Comparison of ENCODE assay signal across 22 cellular contexts in genomic region chr11:112457532-112457931, GRCh38.
A peak's percentile ranks its signal among the peaks of the same experiment; 100 is the strongest.
DNase-seq lines count a peak whose midpoint lies in the region; ATAC-seq, FAIRE-seq and TF ChIP-seq lines count a peak whose summit lies in the region.
"Had no signal": no experiment of that assay in that cellular context is flagged by ENCODE, and none has a peak within 500 bp of the region (broad histone marks: within the 10 kb centered on the region; RNA-seq: fewer than 3 reads in every experiment).

No MANE protein-coding gene starts in this region.

- no peak for DNase-seq in frontal cortex (ENCODE audit: low spot score in 2 of 2)
- no peak for DNase-seq in small intestine
- DNase-seq in heart left ventricle = no peak
- DNase-seq in activated gamma-delta T cell (lab: John Stamatoyannopoulos, UW) = no peak
- DNase-seq in stimulated activated CD4-positive, alpha-beta T cell treated with anti-CD3 and anti-CD28 coated beads, Interleukin-15, amount 100 ng/mL, for 24 hours = no peak
- DNase-seq: ACHN; AML-193; BE2C; CD4-positive, alpha-beta T cell; CD8-positive, alpha-beta memory T cell; DMS 273 treated with DMSO at 0.1 percent for 48 hours; DMS79; EL; GF-D8; H9 had no signal

- peaks cover 2 to 3% of the 10 kb centered on the region in 2 donors for H3K4me1 ChIP-seq in small intestine (ENCODE audit: control insufficient read depth in 2 of 2, insufficient read depth in 1 of 2, low read depth in 1 of 2, low read length in 1 of 2)
- peaks cover 0 to 3% (median 0%) of the 10 kb centered on the region in 12 donors for H3K4me1 ChIP-seq in heart left ventricle
- H3K4me1 ChIP-seq: BE2C had no signal

- H3K4me3 ChIP-seq in small intestine (ENCODE audit: low read depth in 1 of 2, low read length in 2 of 2) (no peak overlapping the region), heart left ventricle (no peak overlapping the region)
- H3K4me3 ChIP-seq: BLaER1 treated with 17β-estradiol and CSF1 and Interleukin-3, amounts not matched to agents 10 nM and 100 nM; GM23338 had no signal

- H3K36me3 ChIP-seq in small intestine (ENCODE audit: control insufficient read depth in 2 of 2, insufficient read depth in 2 of 2, low read length in 2 of 2) (no peaks in the 10 kb centered on the region), heart left ventricle (no peaks in the 10 kb centered on the region)
- H3K36me3 ChIP-seq: BE2C; BLaER1 treated with 17β-estradiol and CSF1 and Interleukin-3, amounts not matched to agents 10 nM and 100 nM had no signal

- WGBS in small intestine, 3 donors = 92 to 97% (median 94%) methylated on average over 2 of the region's 2 CpGs
- WGBS in heart left ventricle, 4 donors = 83 to 96% (median 92%) methylated on average over 2 of the region's 2 CpGs

- H3K27ac ChIP-seq in small intestine (ENCODE audit: low read depth in 1 of 2, low read length in 1 of 2) (no peak overlapping the region), heart left ventricle (no peak overlapping the region)
- H3K27ac ChIP-seq: BLaER1 treated with 17β-estradiol and CSF1 and Interleukin-3, amounts not matched to agents 10 nM and 100 nM had no signal

- TF ChIP-seq CTCF in heart left ventricle (IDR thresholded peaks at IDR 0.05) = no peak

- TF ChIP-seq POLR2A in heart left ventricle (IDR thresholded peaks at IDR 0.05) = no peak

- H3K27me3 ChIP-seq in small intestine (ENCODE audit: control insufficient read depth in 2 of 2, insufficient read depth in 2 of 2, low read length in 2 of 2) (no peaks in the 10 kb centered on the region), heart left ventricle (no peaks in the 10 kb centered on the region)
- H3K27me3 ChIP-seq: BLaER1 treated with 17β-estradiol and CSF1 and Interleukin-3, amounts not matched to agents 10 nM and 100 nM had no signal

- FAIRE-seq in G401.6 (lab: Jason Lieb, UNC) (peak; percentile 33), frontal cortex (lab: Jason Lieb, UNC) (peak; percentile 79), small intestine (lab: Jason Lieb, UNC) (peak; percentile 30)
- FAIRE-seq: D721Med, GM12891, GM18507 had no signal

- no peaks in the 10 kb centered on the region for H3K9me3 ChIP-seq in small intestine (ENCODE audit: control insufficient read depth, low read depth)
- peaks cover 0 to 15% (median 0%) of the 10 kb centered on the region in 12 donors for H3K9me3 ChIP-seq in heart left ventricle
- H3K9me3 ChIP-seq: BE2C had no signal

- no peak for ATAC-seq in heart left ventricle
- ATAC-seq: GM23338, HCT116 had no signal

- intact Hi-C loops in heart left ventricle (cut with DNase I) = loop anchor here in 5 of 10 donors (5.0 to 10.0 kb wide), 3 partner anchors 163 to 173 kb away; no protein-coding TSS in a partner anchor
